Comparison of ENCODE assay signal across 2 cellular contexts in the genomic region with DNA sequence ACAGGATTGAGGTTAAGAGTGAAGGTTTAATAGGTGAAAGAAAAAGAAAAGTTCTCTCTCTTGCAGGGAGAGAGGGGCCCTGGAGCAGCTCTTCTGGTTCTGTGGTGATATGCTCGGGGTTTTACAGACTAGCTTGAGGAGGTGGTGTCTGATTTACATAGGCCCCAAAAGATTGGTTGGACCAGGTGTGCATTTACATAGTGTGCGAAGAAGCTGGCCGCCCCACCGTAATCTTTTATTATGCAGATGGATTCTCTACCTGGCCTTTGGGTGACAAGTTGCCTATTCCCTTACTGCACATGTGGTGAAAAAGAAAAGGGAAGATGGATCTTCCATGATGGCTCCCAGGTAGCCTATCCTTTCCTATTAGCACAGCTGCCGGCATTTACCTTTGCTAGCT.
TF ChIP-seq lines count a peak whose summit lies in the region.

No MANE protein-coding gene starts in this region.

TF ChIP-seq in GM23338, 12 proteins besides CTCF, POLR2A, EP300 and RAD21 (continued from another document):
- TF ChIP-seq, protein P1, sequence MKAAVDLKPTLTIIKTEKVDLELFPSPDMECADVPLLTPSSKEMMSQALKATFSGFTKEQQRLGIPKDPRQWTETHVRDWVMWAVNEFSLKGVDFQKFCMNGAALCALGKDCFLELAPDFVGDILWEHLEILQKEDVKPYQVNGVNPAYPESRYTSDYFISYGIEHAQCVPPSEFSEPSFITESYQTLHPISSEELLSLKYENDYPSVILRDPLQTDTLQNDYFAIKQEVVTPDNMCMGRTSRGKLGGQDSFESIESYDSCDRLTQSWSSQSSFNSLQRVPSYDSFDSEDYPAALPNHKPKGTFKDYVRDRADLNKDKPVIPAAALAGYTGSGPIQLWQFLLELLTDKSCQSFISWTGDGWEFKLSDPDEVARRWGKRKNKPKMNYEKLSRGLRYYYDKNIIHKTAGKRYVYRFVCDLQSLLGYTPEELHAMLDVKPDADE (IDR thresholded peaks at IDR 0.05): no peak
- peak; percentile 9 for TF ChIP-seq ZNF462 (CRISPR knock-in tag; IDR thresholded peaks at IDR 0.05)
- no peak for TF ChIP-seq EZH2 (IDR thresholded peaks at IDR 0.05; ENCODE audit: low read depth, unreplicated experiment)
- no peak for TF ChIP-seq POLR2AphosphoS5 (IDR thresholded peaks at IDR 0.05; ENCODE audit: low read depth)
- no peak for TF ChIP-seq JUNB (IDR thresholded peaks at IDR 0.05; ENCODE audit: unreplicated experiment)
- no peak for TF ChIP-seq REST (IDR thresholded peaks at IDR 0.05; ENCODE audit: unreplicated experiment)
- no peak for TF ChIP-seq STAT1 (IDR thresholded peaks at IDR 0.05; ENCODE audit: unreplicated experiment)

TF ChIP-seq in H1, 55 proteins besides CTCF, POLR2A, EP300 and RAD21 (continued from another document):
- TF ChIP-seq, protein P2, sequence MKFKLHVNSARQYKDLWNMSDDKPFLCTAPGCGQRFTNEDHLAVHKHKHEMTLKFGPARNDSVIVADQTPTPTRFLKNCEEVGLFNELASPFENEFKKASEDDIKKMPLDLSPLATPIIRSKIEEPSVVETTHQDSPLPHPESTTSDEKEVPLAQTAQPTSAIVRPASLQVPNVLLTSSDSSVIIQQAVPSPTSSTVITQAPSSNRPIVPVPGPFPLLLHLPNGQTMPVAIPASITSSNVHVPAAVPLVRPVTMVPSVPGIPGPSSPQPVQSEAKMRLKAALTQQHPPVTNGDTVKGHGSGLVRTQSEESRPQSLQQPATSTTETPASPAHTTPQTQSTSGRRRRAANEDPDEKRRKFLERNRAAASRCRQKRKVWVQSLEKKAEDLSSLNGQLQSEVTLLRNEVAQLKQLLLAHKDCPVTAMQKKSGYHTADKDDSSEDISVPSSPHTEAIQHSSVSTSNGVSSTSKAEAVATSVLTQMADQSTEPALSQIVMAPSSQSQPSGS (IDR thresholded peaks at IDR 0.05; ENCODE audit: low read length): no peak
- TF ChIP-seq CHD1 (IDR thresholded peaks at IDR 0.05; ENCODE audit: low read depth, low read length) (no peak), HDAC2 (IDR thresholded peaks at IDR 0.05; ENCODE audit: borderline replicate concordance in 1 of 2, low read depth in 2 of 2, low read length in 2 of 2) (no peak), SUZ12 (IDR thresholded peaks at IDR 0.05; ENCODE audit: low read length) (no peak), TCF12 (IDR thresholded peaks at IDR 0.05; ENCODE audit: low read depth, low read length) (peak; percentile 84; the same call in 1 of the 2 replicates), SRF (IDR thresholded peaks at IDR 0.05; ENCODE audit: low read depth, low read length) (no peak), BCL11A (IDR thresholded peaks at IDR 0.05; ENCODE audit: low read depth in 2 of 2, low read length in 2 of 2) (no peak), TEAD4 (IDR thresholded peaks at IDR 0.05; ENCODE audit: low read depth, low read length) (no peak), ASH2L (IDR thresholded peaks at IDR 0.05; ENCODE audit: low read length) (no peak), POU5F1 (IDR thresholded peaks at IDR 0.05; ENCODE audit: low read depth, low read length) (peak; percentile 59; the same call in 1 of the 2 replicates), CBX5 (IDR thresholded peaks at IDR 0.05; ENCODE audit: low read depth, low read length) (no peak), SIN3A (conservative IDR thresholded peaks at IDR 0.05 in 1 of 2, IDR thresholded peaks at IDR 0.05 in 1 of 2; ENCODE audit: low read depth in 1 of 2, low read length in 2 of 2) (no peak), RNF2 (IDR thresholded peaks at IDR 0.05; ENCODE audit: borderline replicate concordance, low read depth, low read length, missing control alignments, poor library complexity, severe bottlenecking) (no peak), MAX (IDR thresholded peaks at IDR 0.05) (peak; percentile 37; the same call in 1 of the 2 replicates), SIX5 (IDR thresholded peaks at IDR 0.05; ENCODE audit: low read depth, low read length) (no peak), ZNF274 (IDR thresholded peaks at IDR 0.05; ENCODE audit: borderline replicate concordance, extremely low read depth, low read length) (no peak), RBBP5 (IDR thresholded peaks at IDR 0.05; ENCODE audit: borderline replicate concordance, low read depth, low read length) (no peak), YY1 (IDR thresholded peaks at IDR 0.05; ENCODE audit: low read depth, low read length) (0 out of 2 replicates have a peak, but pooled peaks have one; percentile 39), KDM5A (IDR thresholded peaks at IDR 0.05; ENCODE audit: low read length) (no peak), CEBPB (IDR thresholded peaks at IDR 0.05; ENCODE audit: low read depth, low read length) (no peak), RXRA (IDR thresholded peaks at IDR 0.05; ENCODE audit: insufficient read depth, low read depth, low read length) (no peak), KDM4A (IDR thresholded peaks at IDR 0.05; ENCODE audit: low read depth, low read length, severe bottlenecking) (no peak), TAF1 (IDR thresholded peaks at IDR 0.05; ENCODE audit: low read depth, low read length) (no peak)
- TF ChIP-seq, protein P3, sequence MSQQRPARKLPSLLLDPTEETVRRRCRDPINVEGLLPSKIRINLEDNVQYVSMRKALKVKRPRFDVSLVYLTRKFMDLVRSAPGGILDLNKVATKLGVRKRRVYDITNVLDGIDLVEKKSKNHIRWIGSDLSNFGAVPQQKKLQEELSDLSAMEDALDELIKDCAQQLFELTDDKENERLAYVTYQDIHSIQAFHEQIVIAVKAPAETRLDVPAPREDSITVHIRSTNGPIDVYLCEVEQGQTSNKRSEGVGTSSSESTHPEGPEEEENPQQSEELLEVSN (IDR thresholded peaks at IDR 0.05): no peak
